In genomic region chr20:45445805-45446562, GRCh38 we compare ENCODE assay signal across 9 cellular contexts. TPM values are rescaled to one million over a fixed set of nuclear protein-coding genes. Genes with fewer than 3 reads are reported as not detected.
DNase-seq lines count a peak whose midpoint lies in the region; ATAC-seq, FAIRE-seq and TF ChIP-seq lines count a peak whose summit lies in the region.
"Had no signal": no experiment of that assay in that cellular context is flagged by ENCODE, and none has a peak within 500 bp of the region (broad histone marks: within the 10 kb centered on the region; RNA-seq: fewer than 3 reads in every experiment).

No MANE protein-coding gene starts in this region.

- no peak overlapping the region for H3K27ac Mint-ChIP-seq in activated CD4-positive, alpha-beta memory T cell treated with anti-CD3 and anti-CD28 coated beads for 36 hours

- H3K4me2 ChIP-seq in keratinocyte (ENCODE audit: control insufficient read depth, extremely low read depth, insufficient read depth, low read depth, low read length) = no peak overlapping the region

- no peaks in the 10 kb centered on the region for H3K9me1 ChIP-seq in keratinocyte (ENCODE audit: control insufficient read depth, extremely low read depth, insufficient read depth, low read length)

- H3K9me3 Mint-ChIP-seq in activated CD4-positive, alpha-beta memory T cell treated with anti-CD3 and anti-CD28 coated beads for 36 hours = no peaks in the 10 kb centered on the region
- H3K9me3 Mint-ChIP-seq: central memory CD8-positive, alpha-beta T cell had no signal

- H3K79me2 ChIP-seq in keratinocyte (ENCODE audit: control insufficient read depth, insufficient read depth, low read length) = no peaks in the 10 kb centered on the region

- H3K4me1 Mint-ChIP-seq in activated CD4-positive, alpha-beta memory T cell treated with anti-CD3 and anti-CD28 coated beads for 36 hours (ENCODE audit: low read depth) = peaks cover 14% of the 10 kb centered on the region

- peak; percentile 41 for TF ChIP-seq CTCF in left ventricle myocardium inferior (IDR thresholded peaks at IDR 0.05; ENCODE audit: borderline replicate concordance)
- TF ChIP-seq CTCF in right atrium auricular region (IDR thresholded peaks at IDR 0.05) = peak in 1 of 2 donors; percentile 32
- TF ChIP-seq CTCF in keratinocyte (optimal IDR thresholded peaks at IDR 0.05 in 1 of 3, IDR thresholded peaks at IDR 0.05 in 1 of 3, conservative IDR thresholded peaks at IDR 0.05 in 1 of 3; ENCODE audit: extremely low read depth in 1 of 3, insufficient read depth in 2 of 3, low read length in 3 of 3) = peak; percentile 61 to 64 (median 63)

- H3K27me3 ChIP-seq in left ventricle myocardium inferior (ENCODE audit: low read depth) (peaks cover 7% of the 10 kb centered on the region), right atrium auricular region (no peaks in the 10 kb centered on the region), keratinocyte (ENCODE audit: control insufficient read depth, extremely low read depth, insufficient read depth, low read length) (peaks cover 5% of the 10 kb centered on the region)

- dilution Hi-C loops in keratinocyte (cut with MboI; ENCODE audit: extremely low pct_ligation_motif_present, low sequenced_read_pairs) = no loop called here

- no peaks in the 10 kb centered on the region for H4K20me1 ChIP-seq in keratinocyte (ENCODE audit: control insufficient read depth, extremely low read depth, insufficient read depth, low read length)

- H3K4me3 ChIP-seq in left ventricle myocardium inferior (no peak overlapping the region), right atrium auricular region (no peak overlapping the region), keratinocyte (ENCODE audit: control insufficient read depth in 2 of 3, extremely low read depth in 1 of 3, insufficient read depth in 2 of 3, low read depth in 1 of 3, low read length in 3 of 3) (no peak overlapping the region)

- no peak for DNase-seq in left ventricle myocardium inferior
- no peak for DNase-seq in right atrium auricular region (ENCODE audit: low spot score)
- DNase-seq in KBM-7 = peak; percentile 45
- peak; percentile 46 for DNase-seq in activated CD4-positive, alpha-beta memory T cell treated with anti-CD3 and anti-CD28 coated beads for 36 hours
- no peak for DNase-seq in keratinocyte (ENCODE audit: low read depth, low spot score)
- DNase-seq in GOT3 (lab: John Stamatoyannopoulos, UW) = no peak
- DNase-seq in GF-D8 (lab: John Stamatoyannopoulos, UW) = no peak

- no peak overlapping the region for H3K9ac ChIP-seq in keratinocyte (ENCODE audit: control insufficient read depth, extremely low read depth, insufficient read depth, low read length)

- peaks cover 3% of the 10 kb centered on the region for H3K36me3 Mint-ChIP-seq in activated CD4-positive, alpha-beta memory T cell treated with anti-CD3 and anti-CD28 coated beads for 36 hours

- intact Hi-C loops in left ventricle myocardium inferior (cut with micrococcal nuclease) = loop anchor here (5.0 kb wide), 1 partner anchor 119 kb away; no protein-coding TSS in a partner anchor
- intact Hi-C loops in activated CD4-positive, alpha-beta memory T cell treated with anti-CD3 and anti-CD28 coated beads for 36 hours (cut with micrococcal nuclease) = no loop called here

- H3K9me3 ChIP-seq in left ventricle myocardium inferior (replicated peaks) (no peaks in the 10 kb centered on the region), right atrium auricular region (no peaks in the 10 kb centered on the region), keratinocyte (ENCODE audit: control insufficient read depth, low read depth, low read length) (no peaks in the 10 kb centered on the region)

- no peak overlapping the region for H2AFZ ChIP-seq in keratinocyte (ENCODE audit: control insufficient read depth, low read length)

- ATAC-seq in HG03108 (IDR thresholded peaks at IDR 0.05; ENCODE audit: unreplicated experiment) = no peak

- H3K27ac ChIP-seq in left ventricle myocardium inferior (replicated peaks) (no peak overlapping the region), right atrium auricular region (no peak overlapping the region), keratinocyte (ENCODE audit: control insufficient read depth, insufficient read depth, low read length) (no peak overlapping the region)

- CTCF ChIA-PET in activated CD4-positive, alpha-beta memory T cell treated with anti-CD3 and anti-CD28 coated beads for 36 hours (lab: Charles Lee) = interaction anchor here (0.7 to 7.4 kb wide), 12 partner anchors 9 to 325 kb away, joined by 3 to 70 read pairs (median 4); partner anchors contain the start of gene SYS1

- H3K27me3 Mint-ChIP-seq in activated CD4-positive, alpha-beta memory T cell treated with anti-CD3 and anti-CD28 coated beads for 36 hours = peaks cover 6% of the 10 kb centered on the region
- H3K27me3 Mint-ChIP-seq: central memory CD8-positive, alpha-beta T cell had no signal

- no peaks in the 10 kb centered on the region for H3K36me3 ChIP-seq in left ventricle myocardium inferior
- H3K36me3 ChIP-seq in right atrium auricular region = no peaks in the 10 kb centered on the region
- H3K36me3 ChIP-seq in keratinocyte (ENCODE audit: control insufficient read depth in 2 of 2, extremely low read depth in 1 of 2, insufficient read depth in 2 of 2, low read length in 2 of 2) = no peaks in the 10 kb centered on the region

- H3K4me1 ChIP-seq in left ventricle myocardium inferior (no peaks in the 10 kb centered on the region), right atrium auricular region (no peaks in the 10 kb centered on the region), keratinocyte (ENCODE audit: control insufficient read depth, extremely low read depth, insufficient read depth, low read length) (no peaks in the 10 kb centered on the region)

- in situ Hi-C loops in KBM-7 (cut with MboI; ENCODE audit: low pct_unique_long_range_greater_than_20kb, low sequenced_read_pairs) = no loop called here

- FAIRE-seq in keratinocyte (lab: Jason Lieb, UNC) = no peak

- POLR2A ChIA-PET in activated CD4-positive, alpha-beta memory T cell treated with anti-CD3 and anti-CD28 coated beads for 36 hours (lab: Charles Lee) = no interaction called here

- no peak overlapping the region for H3K4me3 Mint-ChIP-seq in activated CD4-positive, alpha-beta memory T cell treated with anti-CD3 and anti-CD28 coated beads for 36 hours
- H3K4me3 Mint-ChIP-seq: central memory CD8-positive, alpha-beta T cell had no signal

RNA-seq across cellular contexts. Expression of gene WFDC2, which starts 23.6 kb away (rescaled TPM):
- total RNA-seq in left ventricle myocardium inferior (not detected), right atrium auricular region (10 to 100 TPM in 1 of 2 donors, not detected in 1; 12.4 TPM)
- total RNA-seq in activated CD4-positive, alpha-beta memory T cell treated with anti-CD3 and anti-CD28 coated beads for 36 hours = under 1 TPM; 0.38 to 0.92 TPM
- 0.44 TPM in 1 of 3 replicates, not detected in the others for polyA plus RNA-seq in keratinocyte
- not detected for polyA plus RNA-seq in keratinocyte (2011; ENCODE audit: low read depth)
- polyA plus RNA-seq in keratinocyte (2011; cell fraction: cytosol; rRNA removed) = 0.16 and 0.66 TPM in 2 replicates
- polyA plus RNA-seq in keratinocyte (2011; cell fraction: nucleus; rRNA removed) = 0.25 and 0.52 TPM in 2 replicates
- 0.65 and 0.68 TPM in 2 replicates for polyA plus RNA-seq in keratinocyte (2012; ENCODE audit: low replicate concordance)
- polyA minus RNA-seq in keratinocyte = not detected in 3 replicates
- polyA minus RNA-seq in keratinocyte (2011; cell fraction: cytosol; rRNA and poly(A)+ RNA removed) = not detected
- not detected in 2 replicates for polyA minus RNA-seq in keratinocyte (2011; cell fraction: nucleus; rRNA and poly(A)+ RNA removed)

RNA-seq across cellular contexts. Expression of gene PIGT, which starts 30.0 kb away (rescaled TPM):
- total RNA-seq in left ventricle myocardium inferior (126 TPM), right atrium auricular region (100 to 1,000 TPM; 140 to 168 TPM)
- 10 to 100 TPM; 41.5 to 44.4 TPM for total RNA-seq in activated CD4-positive, alpha-beta memory T cell treated with anti-CD3 and anti-CD28 coated beads for 36 hours
- polyA plus RNA-seq in keratinocyte = 25.9 to 37.6 TPM (median 26.5 TPM) in 3 replicates
- polyA plus RNA-seq in keratinocyte (2011; ENCODE audit: low read depth) = 26.7 TPM
- 29.0 and 38.7 TPM in 2 replicates for polyA plus RNA-seq in keratinocyte (2011; cell fraction: cytosol; rRNA removed)
- polyA plus RNA-seq in keratinocyte (2011; cell fraction: nucleus; rRNA removed) = 45.6 and 57.8 TPM in 2 replicates
- polyA plus RNA-seq in keratinocyte (2012; ENCODE audit: low replicate concordance) = 39.5 and 44.2 TPM in 2 replicates
- polyA minus RNA-seq in keratinocyte = 25.6 to 90.6 TPM (median 30.8 TPM) in 3 replicates
- 41.1 TPM for polyA minus RNA-seq in keratinocyte (2011; cell fraction: cytosol; rRNA and poly(A)+ RNA removed)
- polyA minus RNA-seq in keratinocyte (2011; cell fraction: nucleus; rRNA and poly(A)+ RNA removed) = 26.4 and 29.9 TPM in 2 replicates

RNA-seq across cellular contexts. Expression of gene DBNDD2, which starts 37.9 kb away (rescaled TPM):
- total RNA-seq in left ventricle myocardium inferior (362 TPM), right atrium auricular region (100 to 1,000 TPM; 139 to 159 TPM)
- total RNA-seq in activated CD4-positive, alpha-beta memory T cell treated with anti-CD3 and anti-CD28 coated beads for 36 hours = 10 to 100 TPM; 21.6 to 22.6 TPM
- polyA plus RNA-seq in keratinocyte = 33.8 to 42.3 TPM (median 37.4 TPM) in 3 replicates
- 22.8 TPM for polyA plus RNA-seq in keratinocyte (2011; ENCODE audit: low read depth)
- polyA plus RNA-seq in keratinocyte (2011; cell fraction: cytosol; rRNA removed) = 40.6 and 52.3 TPM in 2 replicates
- 24.9 and 25.0 TPM in 2 replicates for polyA plus RNA-seq in keratinocyte (2011; cell fraction: nucleus; rRNA removed)
- polyA plus RNA-seq in keratinocyte (2012; ENCODE audit: low replicate concordance) = 31.8 and 32.8 TPM in 2 replicates
- 15.8 to 30.9 TPM (median 19.2 TPM) in 3 replicates for polyA minus RNA-seq in keratinocyte
- 8.8 TPM for polyA minus RNA-seq in keratinocyte (2011; cell fraction: cytosol; rRNA and poly(A)+ RNA removed)
- polyA minus RNA-seq in keratinocyte (2011; cell fraction: nucleus; rRNA and poly(A)+ RNA removed) = 5.4 and 5.7 TPM in 2 replicates

Comparison
In these comparisons a context has a peak if more than half of its experiments do, and no peak if none do; other contexts are left out.
1. DNase-seq: peak in KBM-7 (single experiment) and activated CD4-positive, alpha-beta memory T cell treated with anti-CD3 and anti-CD28 coated beads for 36 hours (single experiment); none in left ventricle myocardium inferior (single experiment), right atrium auricular region (single experiment), keratinocyte (single experiment), GOT3 (single experiment) and GF-D8 (single experiment).
2. RNA of gene DBNDD2, which starts 37.9 kb away (total RNA-seq): 362 TPM in left ventricle myocardium inferior (single experiment) and 139 to 159 TPM in right atrium auricular region; 21.6 to 22.6 TPM in activated CD4-positive, alpha-beta memory T cell treated with anti-CD3 and anti-CD28 coated beads for 36 hours; every median in the first group is over 4 times any median in the second.